2 cellular contexts compared by ENCODE assay signal in the genomic region with DNA sequence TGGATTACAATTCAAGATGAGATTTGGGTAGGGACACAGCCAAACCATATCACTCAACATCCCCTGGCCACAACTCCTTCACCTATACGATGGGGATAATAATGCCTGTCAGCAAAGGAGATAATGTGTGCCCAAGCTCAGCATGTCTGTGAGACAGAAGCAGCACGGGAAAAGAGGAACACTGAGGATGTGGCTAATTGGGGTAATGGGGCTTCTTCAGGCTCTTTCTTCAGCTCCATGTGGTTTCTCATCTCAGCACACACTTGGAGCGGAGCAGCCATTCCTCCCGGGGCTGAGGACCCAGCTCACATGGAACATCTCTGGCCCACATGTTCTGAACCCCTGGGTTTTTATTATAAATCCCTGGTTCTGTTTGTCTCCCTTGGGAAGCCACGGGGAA.
TF ChIP-seq lines count a peak whose summit lies in the region.

No MANE protein-coding gene starts in this region.

TF ChIP-seq in liver, 16 proteins besides CTCF, POLR2A, EP300 and RAD21 (continued from another document):
- TF ChIP-seq, protein P1, sequence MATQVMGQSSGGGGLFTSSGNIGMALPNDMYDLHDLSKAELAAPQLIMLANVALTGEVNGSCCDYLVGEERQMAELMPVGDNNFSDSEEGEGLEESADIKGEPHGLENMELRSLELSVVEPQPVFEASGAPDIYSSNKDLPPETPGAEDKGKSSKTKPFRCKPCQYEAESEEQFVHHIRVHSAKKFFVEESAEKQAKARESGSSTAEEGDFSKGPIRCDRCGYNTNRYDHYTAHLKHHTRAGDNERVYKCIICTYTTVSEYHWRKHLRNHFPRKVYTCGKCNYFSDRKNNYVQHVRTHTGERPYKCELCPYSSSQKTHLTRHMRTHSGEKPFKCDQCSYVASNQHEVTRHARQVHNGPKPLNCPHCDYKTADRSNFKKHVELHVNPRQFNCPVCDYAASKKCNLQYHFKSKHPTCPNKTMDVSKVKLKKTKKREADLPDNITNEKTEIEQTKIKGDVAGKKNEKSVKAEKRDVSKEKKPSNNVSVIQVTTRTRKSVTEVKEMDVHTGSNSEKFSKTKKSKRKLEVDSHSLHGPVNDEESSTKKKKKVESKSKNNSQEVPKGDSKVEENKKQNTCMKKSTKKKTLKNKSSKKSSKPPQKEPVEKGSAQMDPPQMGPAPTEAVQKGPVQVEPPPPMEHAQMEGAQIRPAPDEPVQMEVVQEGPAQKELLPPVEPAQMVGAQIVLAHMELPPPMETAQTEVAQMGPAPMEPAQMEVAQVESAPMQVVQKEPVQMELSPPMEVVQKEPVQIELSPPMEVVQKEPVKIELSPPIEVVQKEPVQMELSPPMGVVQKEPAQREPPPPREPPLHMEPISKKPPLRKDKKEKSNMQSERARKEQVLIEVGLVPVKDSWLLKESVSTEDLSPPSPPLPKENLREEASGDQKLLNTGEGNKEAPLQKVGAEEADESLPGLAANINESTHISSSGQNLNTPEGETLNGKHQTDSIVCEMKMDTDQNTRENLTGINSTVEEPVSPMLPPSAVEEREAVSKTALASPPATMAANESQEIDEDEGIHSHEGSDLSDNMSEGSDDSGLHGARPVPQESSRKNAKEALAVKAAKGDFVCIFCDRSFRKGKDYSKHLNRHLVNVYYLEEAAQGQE (IDR thresholded peaks at IDR 0.05), result no peak
- TF ChIP-seq HNF4G (IDR thresholded peaks at IDR 0.05) (no peak), JUND (IDR thresholded peaks at IDR 0.05) (no peak), HNF4A (conservative IDR thresholded peaks at IDR 0.05) (no peak), TAF1 (conservative IDR thresholded peaks at IDR 0.05) (no peak)
- TF ChIP-seq, protein P2, sequence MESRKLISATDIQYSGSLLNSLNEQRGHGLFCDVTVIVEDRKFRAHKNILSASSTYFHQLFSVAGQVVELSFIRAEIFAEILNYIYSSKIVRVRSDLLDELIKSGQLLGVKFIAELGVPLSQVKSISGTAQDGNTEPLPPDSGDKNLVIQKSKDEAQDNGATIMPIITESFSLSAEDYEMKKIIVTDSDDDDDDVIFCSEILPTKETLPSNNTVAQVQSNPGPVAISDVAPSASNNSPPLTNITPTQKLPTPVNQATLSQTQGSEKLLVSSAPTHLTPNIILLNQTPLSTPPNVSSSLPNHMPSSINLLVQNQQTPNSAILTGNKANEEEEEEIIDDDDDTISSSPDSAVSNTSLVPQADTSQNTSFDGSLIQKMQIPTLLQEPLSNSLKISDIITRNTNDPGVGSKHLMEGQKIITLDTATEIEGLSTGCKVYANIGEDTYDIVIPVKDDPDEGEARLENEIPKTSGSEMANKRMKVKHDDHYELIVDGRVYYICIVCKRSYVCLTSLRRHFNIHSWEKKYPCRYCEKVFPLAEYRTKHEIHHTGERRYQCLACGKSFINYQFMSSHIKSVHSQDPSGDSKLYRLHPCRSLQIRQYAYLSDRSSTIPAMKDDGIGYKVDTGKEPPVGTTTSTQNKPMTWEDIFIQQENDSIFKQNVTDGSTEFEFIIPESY (IDR thresholded peaks at IDR 0.05), result no peak

TF ChIP-seq in HepG2, 621 proteins besides CTCF, POLR2A, EP300 and RAD21:
- TF ChIP-seq GTF2F1 (IDR thresholded peaks at IDR 0.05; ENCODE audit: low read length), result no peak
- TF ChIP-seq SSRP1 (CRISPR knock-in tag; IDR thresholded peaks at IDR 0.05), result no peak
- TF ChIP-seq GABPB1 (CRISPR knock-in tag; IDR thresholded peaks at IDR 0.05), result no peak
- TF ChIP-seq, protein P3, sequence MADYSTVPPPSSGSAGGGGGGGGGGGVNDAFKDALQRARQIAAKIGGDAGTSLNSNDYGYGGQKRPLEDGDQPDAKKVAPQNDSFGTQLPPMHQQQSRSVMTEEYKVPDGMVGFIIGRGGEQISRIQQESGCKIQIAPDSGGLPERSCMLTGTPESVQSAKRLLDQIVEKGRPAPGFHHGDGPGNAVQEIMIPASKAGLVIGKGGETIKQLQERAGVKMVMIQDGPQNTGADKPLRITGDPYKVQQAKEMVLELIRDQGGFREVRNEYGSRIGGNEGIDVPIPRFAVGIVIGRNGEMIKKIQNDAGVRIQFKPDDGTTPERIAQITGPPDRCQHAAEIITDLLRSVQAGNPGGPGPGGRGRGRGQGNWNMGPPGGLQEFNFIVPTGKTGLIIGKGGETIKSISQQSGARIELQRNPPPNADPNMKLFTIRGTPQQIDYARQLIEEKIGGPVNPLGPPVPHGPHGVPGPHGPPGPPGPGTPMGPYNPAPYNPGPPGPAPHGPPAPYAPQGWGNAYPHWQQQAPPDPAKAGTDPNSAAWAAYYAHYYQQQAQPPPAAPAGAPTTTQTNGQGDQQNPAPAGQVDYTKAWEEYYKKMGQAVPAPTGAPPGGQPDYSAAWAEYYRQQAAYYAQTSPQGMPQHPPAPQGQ (CRISPR knock-in tag; IDR thresholded peaks at IDR 0.05; ENCODE audit: borderline replicate concordance), result no peak
- TF ChIP-seq MIER3 (CRISPR knock-in tag; IDR thresholded peaks at IDR 0.05; ENCODE audit: borderline replicate concordance), result no peak
- TF ChIP-seq, protein P4, sequence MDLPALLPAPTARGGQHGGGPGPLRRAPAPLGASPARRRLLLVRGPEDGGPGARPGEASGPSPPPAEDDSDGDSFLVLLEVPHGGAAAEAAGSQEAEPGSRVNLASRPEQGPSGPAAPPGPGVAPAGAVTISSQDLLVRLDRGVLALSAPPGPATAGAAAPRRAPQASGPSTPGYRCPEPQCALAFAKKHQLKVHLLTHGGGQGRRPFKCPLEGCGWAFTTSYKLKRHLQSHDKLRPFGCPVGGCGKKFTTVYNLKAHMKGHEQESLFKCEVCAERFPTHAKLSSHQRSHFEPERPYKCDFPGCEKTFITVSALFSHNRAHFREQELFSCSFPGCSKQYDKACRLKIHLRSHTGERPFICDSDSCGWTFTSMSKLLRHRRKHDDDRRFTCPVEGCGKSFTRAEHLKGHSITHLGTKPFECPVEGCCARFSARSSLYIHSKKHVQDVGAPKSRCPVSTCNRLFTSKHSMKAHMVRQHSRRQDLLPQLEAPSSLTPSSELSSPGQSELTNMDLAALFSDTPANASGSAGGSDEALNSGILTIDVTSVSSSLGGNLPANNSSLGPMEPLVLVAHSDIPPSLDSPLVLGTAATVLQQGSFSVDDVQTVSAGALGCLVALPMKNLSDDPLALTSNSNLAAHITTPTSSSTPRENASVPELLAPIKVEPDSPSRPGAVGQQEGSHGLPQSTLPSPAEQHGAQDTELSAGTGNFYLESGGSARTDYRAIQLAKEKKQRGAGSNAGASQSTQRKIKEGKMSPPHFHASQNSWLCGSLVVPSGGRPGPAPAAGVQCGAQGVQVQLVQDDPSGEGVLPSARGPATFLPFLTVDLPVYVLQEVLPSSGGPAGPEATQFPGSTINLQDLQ (CRISPR knock-in tag; IDR thresholded peaks at IDR 0.05), result no peak
TF ChIP-seq in HepG2: peak in this region for 0.
